ENCODE assay signal across 26 cellular contexts in genomic region chr1:69649383-69649782, GRCh38.
"Had no signal": no experiment of that assay in that cellular context is flagged by ENCODE, and none has a peak within 500 bp of the region (broad histone marks: within the 10 kb centered on the region; RNA-seq: fewer than 3 reads in every experiment).

No MANE protein-coding gene starts in this region.

- ATAC-seq: activated CD4-positive, alpha-beta T cell treated with anti-CD3 and anti-CD28 coated beads for 36 hours; activated CD8-positive, alpha-beta memory T cell treated with anti-CD3 and anti-CD28 coated beads, Interleukin-2, amount 10 ng/mL, durations not matched to agents 7 days and 5 days; esophagus mucosa; foreskin keratinocyte; gastrocnemius medialis; heart left ventricle; T-helper 17 cell had no signal

- H3K4me3 ChIP-seq: coronary artery, dorsolateral prefrontal cortex, gastrocnemius medialis, heart left ventricle had no signal

- DNase-seq: activated CD4-positive, alpha-beta memory T cell treated with anti-CD3 and anti-CD28 coated beads for 36 hours; activated CD4-positive, alpha-beta T cell treated with anti-CD3 and anti-CD28 coated beads for 36 hours; activated CD4-positive, alpha-beta T cell treated with anti-CD3 and anti-CD28 coated beads, Interleukin-2, amount 10 ng/mL, durations not matched to agents 24 days and 14 days; activated CD4-positive, CD25-positive, alpha-beta regulatory T cell; activated CD4-positive, CD25-positive, alpha-beta regulatory T cell treated with anti-CD3 and anti-CD28 coated beads, Interleukin-2, amount 50 U/mL, for 72 hours; activated CD8-positive, alpha-beta memory T cell treated with anti-CD3 and anti-CD28 coated beads, Interleukin-2, amount 10 ng/mL, durations not matched to agents 7 days and 5 days; activated CD8-positive, alpha-beta memory T cell treated with anti-CD3 and anti-CD28 coated beads, Interleukin-2, amount 50 U/mL, for 4 hours; activated CD8-positive, alpha-beta T cell treated with anti-CD3 and anti-CD28 coated beads, Interleukin-2, amount 10 ng/mL, durations not matched to agents 7 days and 5 days; activated effector memory CD4-positive, alpha-beta T cell treated with anti-CD3 and anti-CD28 coated beads, Interleukin-2, amount 50 U/mL, for 16 hours; activated naive CD4-positive, alpha-beta T cell treated with anti-CD3 and anti-CD28 coated beads for 36 hours; activated T-cell treated with anti-CD3 and anti-CD28 coated beads, Interleukin-2, amount 50 U/mL, for 1 hour; activated T-cell treated with anti-CD3 and anti-CD28 coated beads, Interleukin-2, amount 50 U/mL, for 48 hours; amniotic stem cell; anterior cingulate cortex; brain microvascular endothelial cell; dorsolateral prefrontal cortex; effector memory CD4-positive, alpha-beta T cell; endodermal cell; foreskin keratinocyte; gastrocnemius medialis; glutamatergic neuron; heart left ventricle; T-helper 17 cell; T1000 had no signal
